1 cellular context compared by ENCODE assay signal in genomic region chr20:31711416-31712111, GRCh38.
TF ChIP-seq lines count a peak whose summit lies in the region.

No MANE protein-coding gene starts in this region.

TF ChIP-seq in GM23338, 12 proteins besides CTCF, POLR2A, EP300 and RAD21 (continued from another document):
- TF ChIP-seq, protein P1, sequence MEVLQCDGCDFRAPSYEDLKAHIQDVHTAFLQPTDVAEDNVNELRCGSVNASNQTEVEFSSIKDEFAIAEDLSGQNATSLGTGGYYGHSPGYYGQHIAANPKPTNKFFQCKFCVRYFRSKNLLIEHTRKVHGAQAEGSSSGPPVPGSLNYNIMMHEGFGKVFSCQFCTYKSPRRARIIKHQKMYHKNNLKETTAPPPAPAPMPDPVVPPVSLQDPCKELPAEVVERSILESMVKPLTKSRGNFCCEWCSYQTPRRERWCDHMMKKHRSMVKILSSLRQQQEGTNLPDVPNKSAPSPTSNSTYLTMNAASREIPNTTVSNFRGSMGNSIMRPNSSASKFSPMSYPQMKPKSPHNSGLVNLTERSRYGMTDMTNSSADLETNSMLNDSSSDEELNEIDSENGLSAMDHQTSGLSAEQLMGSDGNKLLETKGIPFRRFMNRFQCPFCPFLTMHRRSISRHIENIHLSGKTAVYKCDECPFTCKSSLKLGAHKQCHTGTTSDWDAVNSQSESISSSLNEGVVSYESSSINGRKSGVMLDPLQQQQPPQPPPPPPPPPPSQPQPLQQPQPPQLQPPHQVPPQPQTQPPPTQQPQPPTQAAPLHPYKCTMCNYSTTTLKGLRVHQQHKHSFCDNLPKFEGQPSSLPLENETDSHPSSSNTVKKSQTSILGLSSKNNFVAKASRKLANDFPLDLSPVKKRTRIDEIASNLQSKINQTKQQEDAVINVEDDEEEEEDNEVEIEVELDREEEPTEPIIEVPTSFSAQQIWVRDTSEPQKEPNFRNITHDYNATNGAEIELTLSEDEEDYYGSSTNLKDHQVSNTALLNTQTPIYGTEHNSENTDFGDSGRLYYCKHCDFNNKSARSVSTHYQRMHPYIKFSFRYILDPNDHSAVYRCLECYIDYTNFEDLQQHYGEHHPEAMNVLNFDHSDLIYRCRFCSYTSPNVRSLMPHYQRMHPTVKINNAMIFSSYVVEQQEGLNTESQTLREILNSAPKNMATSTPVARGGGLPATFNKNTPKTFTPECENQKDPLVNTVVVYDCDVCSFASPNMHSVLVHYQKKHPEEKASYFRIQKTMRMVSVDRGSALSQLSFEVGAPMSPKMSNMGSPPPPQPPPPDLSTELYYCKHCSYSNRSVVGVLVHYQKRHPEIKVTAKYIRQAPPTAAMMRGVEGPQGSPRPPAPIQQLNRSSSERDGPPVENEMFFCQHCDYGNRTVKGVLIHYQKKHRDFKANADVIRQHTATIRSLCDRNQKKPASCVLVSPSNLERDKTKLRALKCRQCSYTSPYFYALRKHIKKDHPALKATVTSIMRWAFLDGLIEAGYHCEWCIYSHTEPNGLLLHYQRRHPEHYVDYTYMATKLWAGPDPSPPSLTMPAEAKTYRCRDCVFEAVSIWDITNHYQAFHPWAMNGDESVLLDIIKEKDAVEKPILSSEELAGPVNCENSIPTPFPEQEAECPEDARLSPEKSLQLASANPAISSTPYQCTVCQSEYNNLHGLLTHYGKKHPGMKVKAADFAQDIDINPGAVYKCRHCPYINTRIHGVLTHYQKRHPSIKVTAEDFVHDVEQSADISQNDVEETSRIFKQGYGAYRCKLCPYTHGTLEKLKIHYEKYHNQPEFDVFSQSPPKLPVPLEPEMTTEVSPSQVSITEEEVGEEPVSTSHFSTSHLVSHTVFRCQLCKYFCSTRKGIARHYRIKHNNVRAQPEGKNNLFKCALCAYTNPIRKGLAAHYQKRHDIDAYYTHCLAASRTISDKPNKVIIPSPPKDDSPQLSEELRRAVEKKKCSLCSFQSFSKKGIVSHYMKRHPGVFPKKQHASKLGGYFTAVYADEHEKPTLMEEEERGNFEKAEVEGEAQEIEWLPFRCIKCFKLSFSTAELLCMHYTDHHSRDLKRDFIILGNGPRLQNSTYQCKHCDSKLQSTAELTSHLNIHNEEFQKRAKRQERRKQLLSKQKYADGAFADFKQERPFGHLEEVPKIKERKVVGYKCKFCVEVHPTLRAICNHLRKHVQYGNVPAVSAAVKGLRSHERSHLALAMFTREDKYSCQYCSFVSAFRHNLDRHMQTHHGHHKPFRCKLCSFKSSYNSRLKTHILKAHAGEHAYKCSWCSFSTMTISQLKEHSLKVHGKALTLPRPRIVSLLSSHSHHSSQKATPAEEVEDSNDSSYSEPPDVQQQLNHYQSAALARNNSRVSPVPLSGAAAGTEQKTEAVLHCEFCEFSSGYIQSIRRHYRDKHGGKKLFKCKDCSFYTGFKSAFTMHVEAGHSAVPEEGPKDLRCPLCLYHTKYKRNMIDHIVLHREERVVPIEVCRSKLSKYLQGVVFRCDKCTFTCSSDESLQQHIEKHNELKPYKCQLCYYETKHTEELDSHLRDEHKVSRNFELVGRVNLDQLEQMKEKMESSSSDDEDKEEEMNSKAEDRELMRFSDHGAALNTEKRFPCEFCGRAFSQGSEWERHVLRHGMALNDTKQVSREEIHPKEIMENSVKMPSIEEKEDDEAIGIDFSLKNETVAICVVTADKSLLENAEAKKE (CRISPR knock-in tag; IDR thresholded peaks at IDR 0.05): no peak
